Comparison of ENCODE assay signal across 15 cellular contexts in the genomic region with DNA sequence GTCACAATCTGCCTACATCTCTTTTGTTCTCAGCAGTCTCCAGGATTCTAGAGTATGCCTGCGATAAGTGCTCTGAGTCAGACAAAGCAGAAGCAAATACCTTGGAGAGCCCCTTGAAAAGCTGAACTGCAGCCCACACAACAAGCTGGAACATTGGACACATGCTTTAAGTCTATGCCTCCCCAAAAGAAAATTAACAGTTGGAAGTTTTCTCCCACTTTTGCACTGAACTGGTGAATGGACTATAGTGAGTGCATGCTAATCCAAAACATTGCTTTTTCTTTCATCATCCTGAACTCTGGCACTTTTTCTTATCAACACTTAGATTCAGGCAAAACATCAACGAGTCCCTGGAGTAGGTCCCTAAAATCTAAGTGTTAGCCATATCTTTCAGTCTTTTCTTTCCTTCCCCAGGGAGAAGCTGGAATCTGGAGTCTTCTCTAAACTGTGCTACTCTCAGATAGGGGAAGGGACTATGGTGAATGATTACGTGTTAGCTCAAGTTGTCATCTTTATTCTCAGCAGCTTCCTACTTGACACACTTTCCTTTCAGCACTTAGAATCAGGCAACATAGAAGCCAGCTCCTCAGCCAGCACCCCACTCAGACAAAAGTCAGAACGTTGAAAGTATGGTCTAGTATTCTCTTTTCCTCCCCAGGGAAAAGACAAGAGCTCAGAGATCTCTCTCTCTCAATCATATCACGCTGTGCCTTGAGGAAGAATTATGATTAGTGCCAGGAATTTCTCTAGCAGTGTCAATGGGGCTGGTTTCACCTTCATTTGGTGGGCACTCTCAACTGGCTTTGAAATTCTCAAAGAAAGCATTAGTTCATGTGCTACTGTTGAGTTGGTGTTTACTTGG.
DNase-seq lines count a peak whose midpoint lies in the region; ATAC-seq and TF ChIP-seq lines count a peak whose summit lies in the region.
"Had no signal": no experiment of that assay in that cellular context is flagged by ENCODE, and none has a peak within 500 bp of the region (broad histone marks: within the 10 kb centered on the region; RNA-seq: fewer than 3 reads in every experiment).

No MANE protein-coding gene starts in this region.

- DNase-seq in AG10803 (ENCODE audit: low read depth): peak; percentile 45
- peak; percentile 62 for DNase-seq in NCI-H2107 treated with DMSO at 0.1 percent for 48 hours (lab: John Stamatoyannopoulos, UW; ENCODE audit: unreplicated experiment)
- no peak for DNase-seq in mammary epithelial cell
- no peak for DNase-seq in lung (ENCODE audit: low spot score)
- DNase-seq in HAP-1 (ENCODE audit: low spot score in 2 of 2): no peak
- DNase-seq in NCI-H446 treated with DMSO at 0.1 percent for 48 hours (lab: John Stamatoyannopoulos, UW): no peak
- DNase-seq: activated CD4-positive, CD25-positive, alpha-beta regulatory T cell; central memory CD4-positive, alpha-beta T cell; MG63; NCI-H446; SHP77 treated with DMSO at 0.1 percent for 48 hours had no signal

- H3K9me3 ChIP-seq in mammary epithelial cell (replicated peaks; ENCODE audit: insufficient read depth, low read length): no peaks in the 10 kb centered on the region
- H3K9me3 ChIP-seq in lung (ENCODE audit: control insufficient read depth in 2 of 2, insufficient read depth in 1 of 2, low read length in 1 of 2): peaks cover 0 to 3% of the 10 kb centered on the region in 2 donors
- H3K9me3 ChIP-seq in HAP-1: no peaks in the 10 kb centered on the region
- H3K9me3 ChIP-seq: BLaER1, vagina had no signal

- in situ Hi-C loops in mammary epithelial cell (cut with MboI; ENCODE audit: low sequenced_read_pairs in 2 of 2) (loop anchor here in 1 of 2 donors (25.0 kb wide), 1 partner anchor 241 kb away; no protein-coding TSS in a partner anchor), HAP-1 (cut with MboI; ENCODE audit: low sequenced_read_pairs) (no loop called here)

- dilution Hi-C loops in mammary epithelial cell (cut with HindIII; ENCODE audit: low sequenced_read_pairs): no loop called here

- H3K36me3 ChIP-seq in mammary epithelial cell (ENCODE audit: insufficient read depth, low read length): no peaks in the 10 kb centered on the region
- no peaks in the 10 kb centered on the region for H3K36me3 ChIP-seq in lung (ENCODE audit: control insufficient read depth in 2 of 2, insufficient read depth in 2 of 2, low read length in 2 of 2)
- no peaks in the 10 kb centered on the region for H3K36me3 ChIP-seq in HAP-1 (replicated peaks)
- H3K36me3 ChIP-seq: BLaER1, vagina had no signal

- no peaks in the 10 kb centered on the region for H3K27me3 ChIP-seq in mammary epithelial cell (ENCODE audit: insufficient read depth, low read length)
- no peaks in the 10 kb centered on the region for H3K27me3 ChIP-seq in lung (ENCODE audit: control insufficient read depth, insufficient read depth)
- no peaks in the 10 kb centered on the region for H3K27me3 ChIP-seq in HAP-1 (ENCODE audit: low read depth)
- H3K27me3 ChIP-seq: BLaER1, MG63, vagina had no signal

- TF ChIP-seq CTCF in AG10803 (conservative IDR thresholded peaks at IDR 0.05; ENCODE audit: low read length): no peak
- no peak for TF ChIP-seq CTCF in mammary epithelial cell (conservative IDR thresholded peaks at IDR 0.05 in 1 of 2, IDR thresholded peaks at IDR 0.05 in 1 of 2; ENCODE audit: extremely low read depth in 1 of 2, insufficient read depth in 1 of 2, low read depth in 1 of 2, low read length in 2 of 2)
- no peak for TF ChIP-seq CTCF in lung (IDR thresholded peaks at IDR 0.05; ENCODE audit: control extremely low read depth, extremely low read depth)

- ATAC-seq in lung (ENCODE audit: insufficient read depth, low FRiP score) (peak; percentile 61), GM19455 (IDR thresholded peaks at IDR 0.05; ENCODE audit: unreplicated experiment) (no peak), HG02798 (IDR thresholded peaks at IDR 0.05; ENCODE audit: poor library complexity, unreplicated experiment) (no peak)

- CTCF ChIA-PET in mammary epithelial cell (lab: Charles Lee; ENCODE audit: low non-redundant PET): no interaction called here

- H3K27ac ChIP-seq in mammary epithelial cell (ENCODE audit: insufficient read depth, low read depth, low read length) (no peak overlapping the region), lung (ENCODE audit: low read depth in 1 of 2, low read length in 1 of 2) (no peak overlapping the region)
- H3K27ac ChIP-seq: BLaER1, vagina had no signal

- 55% methylated on average over 5 of the region's 5 CpGs for WGBS in mammary epithelial cell (ENCODE audit: low coverage, missing lambda C conversion rate)
- WGBS in lung, 2 donors: 49 to 76% methylated on average over 5 of the region's 5 CpGs

- H3K9ac ChIP-seq in mammary epithelial cell (ENCODE audit: insufficient read depth, low read length): no peak overlapping the region
- H3K9ac ChIP-seq: BLaER1 had no signal

- peak overlapping the region; percentile 60 for H2AFZ ChIP-seq in mammary epithelial cell (ENCODE audit: low read depth, low read length)

- H3K4me1 ChIP-seq in mammary epithelial cell (ENCODE audit: insufficient read depth, low read length) (peaks cover under 1% of the 10 kb centered on the region), lung (ENCODE audit: control insufficient read depth in 2 of 2, insufficient read depth in 2 of 2, low read length in 2 of 2) (peaks cover 0 to 5% of the 10 kb centered on the region in 2 donors), HAP-1 (no peaks in the 10 kb centered on the region)
- H3K4me1 ChIP-seq: BLaER1, vagina had no signal

- H3K4me3 ChIP-seq in AG10803 (ENCODE audit: low read length): no peak overlapping the region
- H3K4me3 ChIP-seq in mammary epithelial cell (replicated peaks in 1 of 3; ENCODE audit: insufficient read depth in 1 of 3, low read depth in 2 of 3, low read length in 3 of 3): no peak overlapping the region
- no peak overlapping the region for H3K4me3 ChIP-seq in lung
- H3K4me3 ChIP-seq in HAP-1: no peak overlapping the region
- H3K4me3 ChIP-seq: BLaER1, MG63, vagina had no signal

- H3K79me2 ChIP-seq in mammary epithelial cell (ENCODE audit: insufficient read depth, low read length): no peaks in the 10 kb centered on the region

- no peaks in the 10 kb centered on the region for H4K20me1 ChIP-seq in mammary epithelial cell (ENCODE audit: insufficient read depth, low read length)
- H4K20me1 ChIP-seq: BLaER1 had no signal

- intact Hi-C loops in mammary epithelial cell (cut with micrococcal nuclease): no loop called here

- no TSS peak for BruUV-seq in mammary epithelial cell (replicated peaks; lab: Mats Ljungman, UMichigan)

- no peak overlapping the region for H3K4me2 ChIP-seq in mammary epithelial cell (ENCODE audit: insufficient read depth, low read depth, low read length)
- H3K4me2 ChIP-seq: BLaER1 had no signal

Comparison
In these comparisons a context has a peak if more than half of its experiments do, and no peak if none do; other contexts are left out.
1. DNase-seq: peak in AG10803 (single experiment) and NCI-H2107 treated with DMSO at 0.1 percent for 48 hours (single experiment); none in mammary epithelial cell (single experiment), lung (single experiment), HAP-1 (0 of 2) and NCI-H446 treated with DMSO at 0.1 percent for 48 hours (single experiment).